Comparison of ENCODE assay signal across 10 cellular contexts in genomic region chr3:69182588-69183299, GRCh38.
A peak's percentile ranks its signal among the peaks of the same experiment; 100 is the strongest.
DNase-seq lines count a peak whose midpoint lies in the region; ATAC-seq and TF ChIP-seq lines count a peak whose summit lies in the region.
"Had no signal": no experiment of that assay in that cellular context is flagged by ENCODE, and none has a peak within 500 bp of the region (broad histone marks: within the 10 kb centered on the region; RNA-seq: fewer than 3 reads in every experiment).

No MANE protein-coding gene starts in this region.

- CTCF ChIA-PET in naive thymus-derived CD4-positive, alpha-beta T cell (lab: Charles Lee) = interaction anchor here (0.8 to 1.4 kb wide), 2 partner anchors 21 to 22 kb away, joined by 3 to 5 read pairs; no protein-coding TSS in a partner anchor

- no peak for TF ChIP-seq CTCF in cardiac fibroblast (IDR thresholded peaks at IDR 0.05; ENCODE audit: low read depth, low read length)

- DNase-seq in CD4-positive, CD25-positive, alpha-beta regulatory T cell = no peak
- DNase-seq in HT1080 (ENCODE audit: low read depth) = peak; percentile 96
- peak; percentile 74 to 85 for DNase-seq in cardiac fibroblast (ENCODE audit: low read depth in 2 of 2)
- DNase-seq in myocyte (ENCODE audit: low read depth) = peak; percentile 48
- DNase-seq in cerebellar cortex (ENCODE audit: low spot score) = no peak
- no peak for DNase-seq in GM19240 (ENCODE audit: insufficient read length, low spot score)
- no peak for DNase-seq in naive thymus-derived CD4-positive, alpha-beta T cell
- DNase-seq: activated CD4-positive, alpha-beta T cell treated with anti-CD3 and anti-CD28 coated beads, Interleukin-2, amount 10 ng/mL, durations not matched to agents 7 days and 5 days; Karpas-422 had no signal

- H3K4me3 ChIP-seq in CD4-positive, CD25-positive, alpha-beta regulatory T cell (ENCODE audit: low read depth, low read length) = no peak overlapping the region
- peak overlapping the region in 1 of 2 donors; percentile 4 for H3K4me3 ChIP-seq in cardiac fibroblast (replicated peaks in 1 of 2; ENCODE audit: low read depth in 2 of 2, low read length in 2 of 2)
- no peak overlapping the region for H3K4me3 ChIP-seq in naive thymus-derived CD4-positive, alpha-beta T cell (ENCODE audit: low read length)

- peaks cover 44% of the 10 kb centered on the region for H3K36me3 Mint-ChIP-seq in CD4-positive, CD25-positive, alpha-beta regulatory T cell
- H3K36me3 Mint-ChIP-seq in naive thymus-derived CD4-positive, alpha-beta T cell = peaks cover 0 to 50% (median 14%) of the 10 kb centered on the region in 5 donors

- no peaks in the 10 kb centered on the region for H3K27me3 Mint-ChIP-seq in CD4-positive, CD25-positive, alpha-beta regulatory T cell
- no peaks in the 10 kb centered on the region for H3K27me3 Mint-ChIP-seq in naive thymus-derived CD4-positive, alpha-beta T cell
- H3K27me3 Mint-ChIP-seq: activated CD4-positive, alpha-beta T cell treated with anti-CD3 and anti-CD28 coated beads, Interleukin-2, amount 10 ng/mL, durations not matched to agents 7 days and 5 days had no signal

- no peak overlapping the region for H3K27ac ChIP-seq in CD4-positive, CD25-positive, alpha-beta regulatory T cell (ENCODE audit: insufficient read depth, low read length, poor library complexity, severe bottlenecking)
- H3K27ac ChIP-seq in naive thymus-derived CD4-positive, alpha-beta T cell (ENCODE audit: low read depth, low read length) = no peak overlapping the region

- peaks cover 13% of the 10 kb centered on the region for H3K4me1 ChIP-seq in CD4-positive, CD25-positive, alpha-beta regulatory T cell (ENCODE audit: control insufficient read depth, insufficient read depth, low read length, poor library complexity, severe bottlenecking)
- H3K4me1 ChIP-seq in naive thymus-derived CD4-positive, alpha-beta T cell (ENCODE audit: control insufficient read depth in 2 of 2, insufficient read depth in 2 of 2, low read length in 2 of 2) = no peaks in the 10 kb centered on the region

- POLR2A ChIA-PET in naive thymus-derived CD4-positive, alpha-beta T cell (lab: Charles Lee) = interaction anchor here (0.8 kb wide), 1 partner anchor 10 kb away, joined by 3 read pairs; no protein-coding TSS in a partner anchor

- ATAC-seq in CD4-positive, CD25-positive, alpha-beta regulatory T cell (ENCODE audit: low read depth in 2 of 2) = no peak
- no peak for ATAC-seq in HG03469 (IDR thresholded peaks at IDR 0.05; ENCODE audit: unreplicated experiment)
- no peak for ATAC-seq in naive thymus-derived CD4-positive, alpha-beta T cell

- H3K27me3 ChIP-seq in CD4-positive, CD25-positive, alpha-beta regulatory T cell (ENCODE audit: control insufficient read depth, insufficient read depth, low read length) = no peaks in the 10 kb centered on the region
- H3K27me3 ChIP-seq in naive thymus-derived CD4-positive, alpha-beta T cell (ENCODE audit: control insufficient read depth in 2 of 2, insufficient read depth in 2 of 2, low read length in 2 of 2) = no peaks in the 10 kb centered on the region

- peaks cover 10 to 26% (median 16%) of the 10 kb centered on the region in 4 donors for H3K4me1 Mint-ChIP-seq in CD4-positive, CD25-positive, alpha-beta regulatory T cell
- H3K4me1 Mint-ChIP-seq in naive thymus-derived CD4-positive, alpha-beta T cell = peaks cover 0 to 18% (median 0%) of the 10 kb centered on the region in 7 donors

- H3K27ac Mint-ChIP-seq in CD4-positive, CD25-positive, alpha-beta regulatory T cell = peak overlapping the region; percentile 9 to 48 (median 38)
- peak overlapping the region in 2 of 9 donors; percentile 17 to 65 for H3K27ac Mint-ChIP-seq in naive thymus-derived CD4-positive, alpha-beta T cell
- H3K27ac Mint-ChIP-seq: activated CD4-positive, alpha-beta T cell treated with anti-CD3 and anti-CD28 coated beads, Interleukin-2, amount 10 ng/mL, durations not matched to agents 7 days and 5 days had no signal

- peaks cover 79% of the 10 kb centered on the region for H3K36me3 ChIP-seq in CD4-positive, CD25-positive, alpha-beta regulatory T cell (ENCODE audit: control insufficient read depth, insufficient read depth, low read length)
- peaks cover 0 to 4% (median 0%) of the 10 kb centered on the region in 3 experiments for H3K36me3 ChIP-seq in naive thymus-derived CD4-positive, alpha-beta T cell (ENCODE audit: control insufficient read depth in 2 of 3, insufficient read depth in 3 of 3, low read length in 3 of 3)

- no peak overlapping the region for H3K4me3 Mint-ChIP-seq in CD4-positive, CD25-positive, alpha-beta regulatory T cell
- no peak overlapping the region for H3K4me3 Mint-ChIP-seq in naive thymus-derived CD4-positive, alpha-beta T cell
- H3K4me3 Mint-ChIP-seq: activated CD4-positive, alpha-beta T cell treated with anti-CD3 and anti-CD28 coated beads, Interleukin-2, amount 10 ng/mL, durations not matched to agents 7 days and 5 days had no signal

- no peaks in the 10 kb centered on the region for H3K9me3 ChIP-seq in CD4-positive, CD25-positive, alpha-beta regulatory T cell (ENCODE audit: control insufficient read depth in 2 of 2, low read length in 2 of 2)
- H3K9me3 ChIP-seq in naive thymus-derived CD4-positive, alpha-beta T cell (ENCODE audit: control insufficient read depth in 2 of 3, low read length in 3 of 3) = no peaks in the 10 kb centered on the region

- no peaks in the 10 kb centered on the region for H3K9me3 Mint-ChIP-seq in CD4-positive, CD25-positive, alpha-beta regulatory T cell
- H3K9me3 Mint-ChIP-seq in naive thymus-derived CD4-positive, alpha-beta T cell = no peaks in the 10 kb centered on the region
- H3K9me3 Mint-ChIP-seq: activated CD4-positive, alpha-beta T cell treated with anti-CD3 and anti-CD28 coated beads, Interleukin-2, amount 10 ng/mL, durations not matched to agents 7 days and 5 days had no signal

- intact Hi-C loops in naive thymus-derived CD4-positive, alpha-beta T cell (cut with micrococcal nuclease) = loop anchor here in 1 of 2 donors (10.0 kb wide), 1 partner anchor 148 kb away; no protein-coding TSS in a partner anchor

Comparison
In these comparisons a context has a peak if more than half of its experiments do, and no peak if none do; other contexts are left out.
1. DNase-seq: peak in HT1080 (single experiment), cardiac fibroblast (2 of 2) and myocyte (single experiment); none in CD4-positive, CD25-positive, alpha-beta regulatory T cell (0 of 3), cerebellar cortex (single experiment), GM19240 (single experiment) and naive thymus-derived CD4-positive, alpha-beta T cell (0 of 9).